ENCODE assay signal across 1 cellular context in the genomic region with DNA sequence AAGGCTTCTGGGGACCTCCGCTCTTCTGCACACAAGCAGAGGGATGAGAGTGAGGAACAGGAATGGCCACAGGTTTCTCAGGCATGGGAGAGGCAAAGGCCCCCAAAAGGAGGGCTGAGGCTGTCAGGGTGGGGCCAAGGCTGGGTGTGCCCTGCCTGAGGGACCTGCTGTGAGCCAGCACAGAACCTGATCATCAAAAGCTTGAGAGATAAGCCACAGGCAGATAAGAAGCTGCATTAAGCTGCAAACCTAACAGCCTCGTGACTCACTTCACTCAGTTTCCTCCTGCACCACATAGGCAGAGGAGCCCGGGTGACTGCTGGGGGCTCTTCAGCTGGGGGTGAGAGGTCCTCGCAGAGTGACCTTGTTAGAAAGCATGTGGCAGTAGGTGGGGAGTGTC.
TF ChIP-seq lines count a peak whose summit lies in the region.

No MANE protein-coding gene starts in this region.

TF ChIP-seq in H1, 55 proteins besides CTCF, POLR2A, EP300 and RAD21:
- TF ChIP-seq CBX5 (IDR thresholded peaks at IDR 0.05; ENCODE audit: low read depth, low read length) (no peak), GTF2F1 (IDR thresholded peaks at IDR 0.05; ENCODE audit: borderline replicate concordance, low read depth, low read length) (no peak), JUN (IDR thresholded peaks at IDR 0.05; ENCODE audit: low read depth, low read length) (no peak), YY1 (IDR thresholded peaks at IDR 0.05; ENCODE audit: low read depth, low read length) (no peak), PHF8 (conservative IDR thresholded peaks at IDR 0.05; ENCODE audit: low read depth, low read length) (no peak)
- TF ChIP-seq, protein P1, sequence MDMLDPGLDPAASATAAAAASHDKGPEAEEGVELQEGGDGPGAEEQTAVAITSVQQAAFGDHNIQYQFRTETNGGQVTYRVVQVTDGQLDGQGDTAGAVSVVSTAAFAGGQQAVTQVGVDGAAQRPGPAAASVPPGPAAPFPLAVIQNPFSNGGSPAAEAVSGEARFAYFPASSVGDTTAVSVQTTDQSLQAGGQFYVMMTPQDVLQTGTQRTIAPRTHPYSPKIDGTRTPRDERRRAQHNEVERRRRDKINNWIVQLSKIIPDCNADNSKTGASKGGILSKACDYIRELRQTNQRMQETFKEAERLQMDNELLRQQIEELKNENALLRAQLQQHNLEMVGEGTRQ (IDR thresholded peaks at IDR 0.05; ENCODE audit: low read length), result no peak
